ENCODE assay signal across 12 cellular contexts in the genomic region with DNA sequence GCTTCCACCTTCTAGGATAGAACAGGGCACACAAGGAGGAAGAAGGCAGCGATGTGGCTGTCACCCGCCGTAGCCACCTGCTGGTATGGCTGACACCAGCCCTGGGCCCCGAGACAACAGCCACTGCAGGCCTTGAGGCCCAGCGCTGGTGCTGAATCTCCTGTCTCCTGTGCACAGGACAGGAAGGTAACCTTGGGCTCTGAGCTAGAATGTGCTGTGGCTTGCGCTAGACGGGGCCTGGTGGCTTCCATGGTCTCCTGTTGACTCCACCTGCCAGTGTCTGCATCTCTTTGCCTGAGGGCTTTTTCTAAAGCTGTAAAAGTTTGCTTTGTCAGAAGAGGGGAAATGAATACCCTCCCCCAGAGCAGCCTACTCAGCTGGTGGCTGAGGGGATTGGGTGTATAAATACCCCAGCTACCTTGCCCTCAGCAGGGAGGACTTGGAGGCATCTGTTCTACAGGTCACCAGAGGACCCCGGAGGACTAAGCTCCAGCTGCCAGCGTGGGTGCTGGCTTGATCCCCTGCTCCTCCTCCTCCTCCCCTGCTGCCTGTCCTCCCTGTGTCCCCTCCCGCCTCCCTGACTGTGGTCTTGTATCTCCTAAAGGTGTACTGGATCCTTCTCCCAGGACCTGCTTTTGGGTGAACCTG.
DNase-seq lines count a peak whose midpoint lies in the region; ATAC-seq and TF ChIP-seq lines count a peak whose summit lies in the region.
"Had no signal": no experiment of that assay in that cellular context is flagged by ENCODE, and none has a peak within 500 bp of the region (broad histone marks: within the 10 kb centered on the region; RNA-seq: fewer than 3 reads in every experiment).

No MANE protein-coding gene starts in this region.

- TF ChIP-seq CTCF in esophagus muscularis mucosa (IDR thresholded peaks at IDR 0.05) = no peak
- no peak for TF ChIP-seq CTCF in transverse colon (IDR thresholded peaks at IDR 0.05)

- H3K4me3 ChIP-seq in Jurkat, Clone E6-1 (ENCODE audit: low read length) = no peak overlapping the region
- no peak overlapping the region for H3K4me3 ChIP-seq in naive thymus-derived CD4-positive, alpha-beta T cell (ENCODE audit: low read length)
- H3K4me3 ChIP-seq in esophagus muscularis mucosa = no peak overlapping the region
- no peak overlapping the region for H3K4me3 ChIP-seq in transverse colon
- H3K4me3 ChIP-seq: GM12878, right lobe of liver, tibial artery had no signal

- no peaks in the 10 kb centered on the region for H3K9me3 ChIP-seq in naive thymus-derived CD4-positive, alpha-beta T cell (ENCODE audit: control insufficient read depth in 2 of 3, low read length in 3 of 3)
- no peaks in the 10 kb centered on the region for H3K9me3 ChIP-seq in esophagus muscularis mucosa
- no peaks in the 10 kb centered on the region for H3K9me3 ChIP-seq in transverse colon
- H3K9me3 ChIP-seq: right lobe of liver, tibial artery had no signal

- H3K27me3 Mint-ChIP-seq in activated CD4-positive, alpha-beta memory T cell treated with anti-CD3 and anti-CD28 coated beads, Interleukin-2, amount 10 ng/mL, durations not matched to agents 7 days and 5 days = peaks cover 2% of the 10 kb centered on the region
- peaks cover 0 to 6% (median 0%) of the 10 kb centered on the region in 5 donors for H3K27me3 Mint-ChIP-seq in naive thymus-derived CD4-positive, alpha-beta T cell

- no peak overlapping the region for H3K4me3 Mint-ChIP-seq in activated CD4-positive, alpha-beta memory T cell treated with anti-CD3 and anti-CD28 coated beads, Interleukin-2, amount 10 ng/mL, durations not matched to agents 7 days and 5 days
- peak overlapping the region in 5 of 10 donors; percentile 56 to 82 (median 66) for H3K4me3 Mint-ChIP-seq in naive thymus-derived CD4-positive, alpha-beta T cell

- POLR2A ChIA-PET in activated CD4-positive, alpha-beta memory T cell treated with anti-CD3 and anti-CD28 coated beads, Interleukin-2, amount 10 ng/mL, durations not matched to agents 7 days and 5 days (lab: Charles Lee) = interaction anchor here (0.6 to 1.1 kb wide), 2 partner anchors 9 to 10 kb away, joined by 3 to 4 read pairs; no protein-coding TSS in a partner anchor
- POLR2A ChIA-PET in naive thymus-derived CD4-positive, alpha-beta T cell (lab: Charles Lee) = interaction anchor here (0.6 to 7.4 kb wide), 7 partner anchors 19 to 1034 kb away, joined by 3 to 80 read pairs (median 4); a partner anchor contains a TSS

- H3K36me3 ChIP-seq in naive thymus-derived CD4-positive, alpha-beta T cell (ENCODE audit: control insufficient read depth in 2 of 3, insufficient read depth in 3 of 3, low read length in 3 of 3) = no peaks in the 10 kb centered on the region
- H3K36me3 ChIP-seq in esophagus muscularis mucosa (no peaks in the 10 kb centered on the region), transverse colon (no peaks in the 10 kb centered on the region)
- H3K36me3 ChIP-seq: right lobe of liver, tibial artery had no signal

- peak overlapping the region; percentile 65 for H3K27ac Mint-ChIP-seq in activated CD4-positive, alpha-beta memory T cell treated with anti-CD3 and anti-CD28 coated beads, Interleukin-2, amount 10 ng/mL, durations not matched to agents 7 days and 5 days
- H3K27ac Mint-ChIP-seq in naive thymus-derived CD4-positive, alpha-beta T cell = peak overlapping the region in 8 of 9 donors; percentile 48 to 98 (median 83)

- TF ChIP-seq EP300 in esophagus muscularis mucosa (IDR thresholded peaks at IDR 0.05) = no peak
- TF ChIP-seq EP300 in transverse colon (IDR thresholded peaks at IDR 0.05; ENCODE audit: low read depth) = no peak

- ATAC-seq in naive thymus-derived CD4-positive, alpha-beta T cell = peak; percentile 75
- ATAC-seq in GM21576 (IDR thresholded peaks at IDR 0.05; ENCODE audit: unreplicated experiment) = no peak
- ATAC-seq: GM12878 had no signal

- H3K27ac ChIP-seq in naive thymus-derived CD4-positive, alpha-beta T cell (ENCODE audit: low read depth, low read length) = no peak overlapping the region
- H3K27ac ChIP-seq in esophagus muscularis mucosa (replicated peaks in 1 of 4) (no peak overlapping the region), transverse colon (no peak overlapping the region)
- H3K27ac ChIP-seq: right lobe of liver, tibial artery had no signal

- no peaks in the 10 kb centered on the region for H3K9me3 Mint-ChIP-seq in activated CD4-positive, alpha-beta memory T cell treated with anti-CD3 and anti-CD28 coated beads, Interleukin-2, amount 10 ng/mL, durations not matched to agents 7 days and 5 days
- H3K9me3 Mint-ChIP-seq in naive thymus-derived CD4-positive, alpha-beta T cell = no peaks in the 10 kb centered on the region

- CTCF ChIA-PET in activated CD4-positive, alpha-beta memory T cell treated with anti-CD3 and anti-CD28 coated beads, Interleukin-2, amount 10 ng/mL, durations not matched to agents 7 days and 5 days (lab: Charles Lee) = interaction anchor here (0.7 to 1.5 kb wide), 2 partner anchors 10 to 235 kb away, joined by 3 to 9 read pairs; no protein-coding TSS in a partner anchor
- CTCF ChIA-PET in naive thymus-derived CD4-positive, alpha-beta T cell (lab: Charles Lee) = interaction anchor here (0.7 to 3.2 kb wide), 8 partner anchors 9 to 125 kb away, joined by 3 to 16 read pairs (median 5); a partner anchor contains a TSS

- no peak for TF ChIP-seq POLR2A in esophagus muscularis mucosa (IDR thresholded peaks at IDR 0.05; ENCODE audit: low read depth)
- no peak for TF ChIP-seq POLR2A in transverse colon (IDR thresholded peaks at IDR 0.05)

- H3K27me3 ChIP-seq in naive thymus-derived CD4-positive, alpha-beta T cell (ENCODE audit: control insufficient read depth in 2 of 2, insufficient read depth in 2 of 2, low read length in 2 of 2) = no peaks in the 10 kb centered on the region
- H3K27me3 ChIP-seq in esophagus muscularis mucosa = peaks cover 0 to 27% (median 0%) of the 10 kb centered on the region in 4 donors
- H3K27me3 ChIP-seq in transverse colon = no peaks in the 10 kb centered on the region
- H3K27me3 ChIP-seq: right lobe of liver had no signal

- peaks cover 18 to 47% of the 10 kb centered on the region in 2 donors for H3K4me1 ChIP-seq in naive thymus-derived CD4-positive, alpha-beta T cell (ENCODE audit: control insufficient read depth in 2 of 2, insufficient read depth in 2 of 2, low read length in 2 of 2)
- H3K4me1 ChIP-seq in esophagus muscularis mucosa (peaks cover 8 to 12% (median 11%) of the 10 kb centered on the region in 4 donors), transverse colon (peaks cover 2 to 19% (median 9%) of the 10 kb centered on the region in 4 donors)
- H3K4me1 ChIP-seq: tibial artery had no signal

- intact Hi-C loops in naive thymus-derived CD4-positive, alpha-beta T cell (cut with micrococcal nuclease) = loop anchor here in 1 of 2 donors (5.0 kb wide), 6 partner anchors 62 to 993 kb away; a partner anchor contains a TSS
- intact Hi-C loops in esophagus muscularis mucosa (cut with DNase I) = no loop called here
- intact Hi-C loops in transverse colon (cut with DNase I; ENCODE audit: low total_unique reads) = no loop called here

- in situ Hi-C loops in transverse colon (cut with MboI; ENCODE audit: low pct_ligation_motif_present in 1 of 4, low pct_unique_long_range_greater_than_20kb in 1 of 4, low sequenced_read_pairs in 3 of 4) = loop anchor here in 1 of 4 donors (25.0 kb wide), 1 partner anchor 133 kb away; no protein-coding TSS in a partner anchor

- WGBS in esophagus muscularis mucosa = 81% methylated on average over 6 of the region's 10 CpGs
- 89% methylated on average over 10 of the region's 10 CpGs; no CpG with 5 or more reads in 1 of the 2 donors for WGBS in transverse colon (ENCODE audit: low coverage in 1 of 2), 2 donors

- peaks cover 37% of the 10 kb centered on the region for H3K4me1 Mint-ChIP-seq in activated CD4-positive, alpha-beta memory T cell treated with anti-CD3 and anti-CD28 coated beads, Interleukin-2, amount 10 ng/mL, durations not matched to agents 7 days and 5 days
- peaks cover 20 to 72% (median 57%) of the 10 kb centered on the region in 7 donors for H3K4me1 Mint-ChIP-seq in naive thymus-derived CD4-positive, alpha-beta T cell

- peaks cover 3% of the 10 kb centered on the region for H3K36me3 Mint-ChIP-seq in activated CD4-positive, alpha-beta memory T cell treated with anti-CD3 and anti-CD28 coated beads, Interleukin-2, amount 10 ng/mL, durations not matched to agents 7 days and 5 days (ENCODE audit: low read depth)
- peaks cover 0 to 3% (median 0%) of the 10 kb centered on the region in 5 donors for H3K36me3 Mint-ChIP-seq in naive thymus-derived CD4-positive, alpha-beta T cell

- DNase-seq in DMS53 (lab: John Stamatoyannopoulos, UW) = peak; percentile 86
- peak; percentile 77 for DNase-seq in Jurkat, Clone E6-1 (ENCODE audit: low read depth, low spot score)
- DNase-seq in activated CD4-positive, alpha-beta memory T cell treated with anti-CD3 and anti-CD28 coated beads, Interleukin-2, amount 10 ng/mL, durations not matched to agents 7 days and 5 days = peak; percentile 70
- peak in 8 of 9 donors; percentile 15 to 74 (median 26) for DNase-seq in naive thymus-derived CD4-positive, alpha-beta T cell
- DNase-seq in NCI-H1694 (lab: John Stamatoyannopoulos, UW) = no peak
- no peak for DNase-seq in esophagus muscularis mucosa (ENCODE audit: extremely low spot score)
- no peak for DNase-seq in transverse colon
- DNase-seq: activated effector memory CD4-positive, alpha-beta T cell treated with Interleukin-2 at 50 U/mL for 16 hours; right lobe of liver; tibial artery had no signal

Comparison
In these comparisons a context has a peak if more than half of its experiments do, and no peak if none do; other contexts are left out.
1. DNase-seq: peak in DMS53 (single experiment), Jurkat, Clone E6-1 (single experiment), activated CD4-positive, alpha-beta memory T cell treated with anti-CD3 and anti-CD28 coated beads, Interleukin-2, amount 10 ng/mL, durations not matched to agents 7 days and 5 days (single experiment) and naive thymus-derived CD4-positive, alpha-beta T cell (8 of 9); none in NCI-H1694 (single experiment), esophagus muscularis mucosa (single experiment) and transverse colon (single experiment).